ENCODE assay signal across 10 cellular contexts in genomic region chr1:230185076-230186001, GRCh38.
A peak's percentile ranks its signal among the peaks of the same experiment; 100 is the strongest.
DNase-seq lines count a peak whose midpoint lies in the region; ATAC-seq, FAIRE-seq and TF ChIP-seq lines count a peak whose summit lies in the region.
"Had no signal": no experiment of that assay in that cellular context is flagged by ENCODE, and none has a peak within 500 bp of the region (broad histone marks: within the 10 kb centered on the region; RNA-seq: fewer than 3 reads in every experiment).

No MANE protein-coding gene starts in this region.

- ATAC-seq in activated CD4-positive, alpha-beta T cell treated with anti-CD3 and anti-CD28 coated beads for 36 hours, result no peak
- peak; percentile 18 for ATAC-seq in PC-3

- H3K27ac Mint-ChIP-seq in activated CD4-positive, alpha-beta T cell treated with anti-CD3 and anti-CD28 coated beads for 36 hours, result peak overlapping the region; percentile 78
- H3K27ac Mint-ChIP-seq in endodermal cell, result peak overlapping the region; percentile 91

- POLR2A ChIA-PET in activated CD4-positive, alpha-beta T cell treated with anti-CD3 and anti-CD28 coated beads for 36 hours (lab: Charles Lee), result no interaction called here
- POLR2A ChIA-PET in PC-3 (lab: Charles Lee; ENCODE audit: unreplicated experiment), result interaction anchor here (0.6 to 0.9 kb wide), 3 partner anchors 80 to 142 kb away, joined by 3 to 5 read pairs (median 3); no protein-coding TSS in a partner anchor

- H3K79me2 ChIP-seq in PC-3 (ENCODE audit: low read length), result peaks cover 93% of the 10 kb centered on the region

- CTCF ChIA-PET in activated CD4-positive, alpha-beta T cell treated with anti-CD3 and anti-CD28 coated beads for 36 hours (lab: Charles Lee), result interaction anchor here (0.7 to 1.3 kb wide), 3 partner anchors 17 to 307 kb away, joined by 3 to 4 read pairs (median 3); no protein-coding TSS in a partner anchor
- CTCF ChIA-PET in PC-3 (lab: Charles Lee), result interaction anchor here (0.7 kb wide), 1 partner anchor 107 kb away, joined by 3 read pairs; no protein-coding TSS in a partner anchor

- H3K9me2 ChIP-seq in PC-3 (replicated peaks; ENCODE audit: low read length), result no peaks in the 10 kb centered on the region

- no peaks in the 10 kb centered on the region for H3K27me3 Mint-ChIP-seq in activated CD4-positive, alpha-beta T cell treated with anti-CD3 and anti-CD28 coated beads for 36 hours
- peaks cover 15% of the 10 kb centered on the region for H3K27me3 Mint-ChIP-seq in endodermal cell (ENCODE audit: insufficient read depth)

- H3K4me3 Mint-ChIP-seq in activated CD4-positive, alpha-beta T cell treated with anti-CD3 and anti-CD28 coated beads for 36 hours, result no peak overlapping the region
- H3K4me3 Mint-ChIP-seq in endodermal cell, result no peak overlapping the region

- TF ChIP-seq CTCF in PC-3 (conservative IDR thresholded peaks at IDR 0.05; ENCODE audit: low read depth, low read length) (no peak), endodermal cell (conservative IDR thresholded peaks at IDR 0.05) (no peak), GM13977 (IDR thresholded peaks at IDR 0.05; ENCODE audit: extremely low read depth, insufficient read depth, missing control alignments) (no peak)

- H3K27ac ChIP-seq in PC-3 (ENCODE audit: low read length) (peak overlapping the region; percentile 65), endodermal cell (ENCODE audit: low read depth, low read length) (no peak overlapping the region), small intestine (ENCODE audit: low read depth in 1 of 2, low read length in 1 of 2) (peak overlapping the region in 1 of 2 donors; percentile 52)

- H3F3A ChIP-seq in PC-3 (ENCODE audit: low read length, unreplicated experiment), result no peaks in the 10 kb centered on the region

- H3K4me2 ChIP-seq in PC-3 (ENCODE audit: low read length), result peak overlapping the region; percentile 73

- TSS peak; percentile 98 for BruUV-seq in PC-3 (replicated peaks; lab: Mats Ljungman, UMichigan)

- peaks cover 56% of the 10 kb centered on the region for H3K4me1 Mint-ChIP-seq in activated CD4-positive, alpha-beta T cell treated with anti-CD3 and anti-CD28 coated beads for 36 hours
- H3K4me1 Mint-ChIP-seq in endodermal cell, result peaks cover 24% of the 10 kb centered on the region

- H4K20me1 ChIP-seq in PC-3 (ENCODE audit: low read length), result peaks cover 10% of the 10 kb centered on the region

- H3K9ac ChIP-seq in PC-3 (ENCODE audit: low read length) (peak overlapping the region; percentile 29), endodermal cell (ENCODE audit: extremely low read depth, low read length, poor library complexity, severe bottlenecking) (no peak overlapping the region)

- H2AFZ ChIP-seq in PC-3 (ENCODE audit: low read length), result peak overlapping the region; percentile 26

- in situ Hi-C loops in GM13977 (cut with MboI; ENCODE audit: low pct_unique_long_range_greater_than_20kb, low sequenced_read_pairs, unreplicated experiment), result no loop called here

- peaks cover 43% of the 10 kb centered on the region for H3K36me3 Mint-ChIP-seq in activated CD4-positive, alpha-beta T cell treated with anti-CD3 and anti-CD28 coated beads for 36 hours (ENCODE audit: low read depth)
- peaks cover 22% of the 10 kb centered on the region for H3K36me3 Mint-ChIP-seq in endodermal cell (ENCODE audit: low read depth)

- H3K4me1 ChIP-seq in PC-3 (ENCODE audit: insufficient read depth, low read length), result peaks cover 23% of the 10 kb centered on the region
- peaks cover 9% of the 10 kb centered on the region for H3K4me1 ChIP-seq in endodermal cell (ENCODE audit: control insufficient read depth, insufficient read depth, low read length)
- peaks cover 5 to 9% of the 10 kb centered on the region in 2 donors for H3K4me1 ChIP-seq in small intestine (ENCODE audit: control insufficient read depth in 2 of 2, insufficient read depth in 1 of 2, low read depth in 1 of 2, low read length in 1 of 2)

- H3K9me3 Mint-ChIP-seq in activated CD4-positive, alpha-beta T cell treated with anti-CD3 and anti-CD28 coated beads for 36 hours (ENCODE audit: low read depth), result peaks cover 3% of the 10 kb centered on the region
- H3K9me3 Mint-ChIP-seq in endodermal cell, result peaks cover 7% of the 10 kb centered on the region

- H3K36me3 ChIP-seq in PC-3 (ENCODE audit: low read depth, low read length) (peaks cover 16% of the 10 kb centered on the region), endodermal cell (ENCODE audit: control insufficient read depth, insufficient read depth, low read length) (no peaks in the 10 kb centered on the region), small intestine (ENCODE audit: control insufficient read depth in 2 of 2, insufficient read depth in 2 of 2, low read length in 2 of 2) (no peaks in the 10 kb centered on the region)

- DNase-seq in activated CD4-positive, alpha-beta T cell treated with anti-CD3 and anti-CD28 coated beads for 36 hours, result no peak
- DNase-seq in activated CD4-positive, alpha-beta T cell treated with anti-CD3 and anti-CD28 coated beads for 48 hours, result no peak
- DNase-seq in PC-3 (peak; percentile 22), endodermal cell (no peak), small intestine (peak; percentile 35), OCI-M1 (lab: John Stamatoyannopoulos, UW) (no peak), mesenteric fat pad (ENCODE audit: low spot score) (no peak), GM13977 (ENCODE audit: low spot score) (no peak)
- DNase-seq: NCI-H1694 had no signal

- FAIRE-seq in small intestine (lab: Jason Lieb, UNC), result no peak
- FAIRE-seq: endometrium had no signal

- WGBS in endodermal cell (ENCODE audit: insufficient coverage in 1 of 2, insufficient read length in 1 of 2), 2 experiments, result 72 to 78% methylated on average over 2 to 10 of the region's 10 CpGs
- 68 to 81% (median 74%) methylated on average over 10 of the region's 10 CpGs for whole genome bisulfite sequencing in small intestine, 3 donors

- H3K27me3 ChIP-seq in PC-3 (ENCODE audit: low read length) (no peaks in the 10 kb centered on the region), endodermal cell (ENCODE audit: control insufficient read depth, insufficient read depth, low read length, poor library complexity, severe bottlenecking) (no peaks in the 10 kb centered on the region), small intestine (ENCODE audit: control insufficient read depth in 2 of 2, insufficient read depth in 2 of 2, low read length in 2 of 2) (no peaks in the 10 kb centered on the region)

- H3K4me3 ChIP-seq in PC-3 (ENCODE audit: low read length) (peak overlapping the region; percentile 43), endodermal cell (ENCODE audit: low read length) (no peak overlapping the region), small intestine (ENCODE audit: low read depth in 1 of 2, low read length in 2 of 2) (no peak overlapping the region)

- intact Hi-C loops in activated CD4-positive, alpha-beta T cell treated with anti-CD3 and anti-CD28 coated beads for 36 hours (cut with DNase I, micrococcal nuclease), result loop anchor here in 1 of 2 experiments (2.0 kb wide), 1 partner anchor 23 kb away; no protein-coding TSS in a partner anchor
- intact Hi-C loops in PC-3 (cut with micrococcal nuclease), result loop anchor here (1.0 to 5.0 kb wide), 5 partner anchors 14 to 122 kb away; no protein-coding TSS in a partner anchor

- no peaks in the 10 kb centered on the region for H3K9me3 ChIP-seq in PC-3 (ENCODE audit: low read length)
- no peaks in the 10 kb centered on the region for H3K9me3 ChIP-seq in endodermal cell (ENCODE audit: control insufficient read depth, low read length)
- no peaks in the 10 kb centered on the region for H3K9me3 ChIP-seq in small intestine (ENCODE audit: control insufficient read depth, low read depth)

Comparison
In these comparisons a context has a peak if more than half of its experiments do, and no peak if none do; other contexts are left out.
1. DNase-seq: peak in PC-3 (single experiment) and small intestine (single experiment); none in activated CD4-positive, alpha-beta T cell treated with anti-CD3 and anti-CD28 coated beads for 36 hours (single experiment), activated CD4-positive, alpha-beta T cell treated with anti-CD3 and anti-CD28 coated beads for 48 hours (single experiment), endodermal cell (single experiment), OCI-M1 (single experiment), mesenteric fat pad (single experiment) and GM13977 (single experiment).